17 cellular contexts compared by ENCODE assay signal in genomic region chr16:8355714-8356113, GRCh38.
DNase-seq lines count a peak whose midpoint lies in the region; ATAC-seq and TF ChIP-seq lines count a peak whose summit lies in the region.
"Had no signal": no experiment of that assay in that cellular context is flagged by ENCODE, and none has a peak within 500 bp of the region (broad histone marks: within the 10 kb centered on the region; RNA-seq: fewer than 3 reads in every experiment).

No MANE protein-coding gene starts in this region.

- no peak overlapping the region for H2BK5ac ChIP-seq in neuronal stem cell (ENCODE audit: low read length)

- H2AK5ac ChIP-seq in neuronal stem cell (ENCODE audit: low read depth, low read length), result no peak overlapping the region

- H3K9me3 ChIP-seq in HCT116 (ENCODE audit: control insufficient read depth in 1 of 2, insufficient read depth in 1 of 2, low read depth in 1 of 2, low read length in 2 of 2) (no peaks in the 10 kb centered on the region), neuronal stem cell (replicated peaks in 1 of 2; ENCODE audit: control insufficient read depth in 2 of 2, insufficient read depth in 1 of 2, low read depth in 1 of 2, low read length in 2 of 2) (no peaks in the 10 kb centered on the region), stomach (no peaks in the 10 kb centered on the region)
- H3K9me3 ChIP-seq: upper lobe of right lung had no signal

- TF ChIP-seq POLR2A in HCT116 (IDR thresholded peaks at IDR 0.05; ENCODE audit: borderline replicate concordance, extremely low read depth, insufficient read depth, insufficient read length) (no peak), stomach (IDR thresholded peaks at IDR 0.05) (no peak)

- no peak overlapping the region for H3K4ac ChIP-seq in neuronal stem cell (ENCODE audit: low read length)

- H3K27ac ChIP-seq in HCT116 (ENCODE audit: low read depth, low read length) (no peak overlapping the region), neuronal stem cell (replicated peaks; ENCODE audit: low read length) (no peak overlapping the region), stomach (no peak overlapping the region)
- H3K27ac ChIP-seq: upper lobe of right lung had no signal

- no peak overlapping the region for H4K8ac ChIP-seq in neuronal stem cell (ENCODE audit: low read depth, low read length)

- H3K4me3 ChIP-seq in HCT116 (replicated peaks in 1 of 2; ENCODE audit: low read depth in 1 of 2, low read length in 2 of 2) (no peak overlapping the region), neuronal stem cell (ENCODE audit: low read length in 2 of 2) (no peak overlapping the region), stomach (no peak overlapping the region)
- H3K4me3 ChIP-seq: upper lobe of right lung had no signal

- CTCF ChIA-PET in HCT116 (lab: Charles Lee), result no interaction called here

- H2BK15ac ChIP-seq in neuronal stem cell (ENCODE audit: low read length), result no peak overlapping the region

- 0 out of 6 replicates have a peak, but pooled peaks of 2 of the 3 experiments have one; percentile 9 to 10 for TF ChIP-seq CTCF in HCT116 (IDR thresholded peaks at IDR 0.05 in 2 of 3, conservative IDR thresholded peaks at IDR 0.05 in 1 of 3; ENCODE audit: borderline replicate concordance in 1 of 3, insufficient read depth in 1 of 3, low read depth in 2 of 3, low read length in 2 of 3)
- TF ChIP-seq CTCF in stomach (IDR thresholded peaks at IDR 0.05), result no peak

- intact Hi-C loops in HCT116 (cut with micrococcal nuclease), result no loop called here
- intact Hi-C loops in stomach (cut with DNase I; ENCODE audit: low total_unique reads), result no loop called here

- no peak overlapping the region for H4K91ac ChIP-seq in neuronal stem cell (ENCODE audit: low read depth, low read length, poor library complexity)

- H3K79me1 ChIP-seq in neuronal stem cell (ENCODE audit: low read depth, low read length), result no peaks in the 10 kb centered on the region

- no peak overlapping the region for H3K18ac ChIP-seq in neuronal stem cell (ENCODE audit: low read length)

- DNase-seq in ACHN (peak; percentile 22), HCT116 (ENCODE audit: low read depth, low spot score) (no peak), RKO (ENCODE audit: low spot score) (peak; percentile 7), inferior parietal cortex (ENCODE audit: extremely low spot score) (peak; percentile 40), neuronal stem cell (ENCODE audit: low spot score) (no peak), stomach (no peak), foreskin melanocyte (no peak)
- no peak for DNase-seq in activated T-cell treated with anti-CD3 and anti-CD28 coated beads, Interleukin-2, amount 50 U/mL, for 48 hours
- DNase-seq: activated CD4-positive, alpha-beta T cell treated with anti-CD3 and anti-CD28 coated beads, Interleukin-2, amount 10 ng/mL, durations not matched to agents 24 days and 14 days; activated naive CD8-positive, alpha-beta T cell treated with anti-CD3 and anti-CD28 coated beads, Interleukin-2, amount 50 U/mL, for 24 hours; cerebellar nuclear complex; DND-41; IMR-90; mammary epithelial cell; NCI-H1105 treated with DMSO at 0.1 percent for 48 hours; NCI-H446; upper lobe of right lung had no signal

- no peak overlapping the region for H3K9ac ChIP-seq in HCT116 (ENCODE audit: low read length)
- H3K9ac ChIP-seq in neuronal stem cell (ENCODE audit: low read depth, low read length, poor library complexity), result no peak overlapping the region

- in situ Hi-C loops in ACHN (cut with HindIII; ENCODE audit: low pct_ligation_motif_present, low pct_unique_long_range_greater_than_20kb, low sequenced_read_pairs), result no loop called here

- no peak for TF ChIP-seq RAD21 in HCT116 (IDR thresholded peaks at IDR 0.05; ENCODE audit: low read depth)

- H3K4me2 ChIP-seq in HCT116 (ENCODE audit: low read length), result no peak overlapping the region
- H3K4me2 ChIP-seq in neuronal stem cell (ENCODE audit: insufficient read depth, low read length, poor library complexity, severe bottlenecking), result no peak overlapping the region

- H4K20me1 ChIP-seq in HCT116 (ENCODE audit: insufficient read depth), result no peaks in the 10 kb centered on the region; the same call in 1 of the 2 replicates

- WGBS in neuronal stem cell (ENCODE audit: extremely low coverage in 2 of 2, insufficient read length in 2 of 2, insufficient replicate concordance in 1 of 2), 2 donors, result no CpG with 5 or more reads among the region's 4 CpGs
- 21 to 25% (median 24%) methylated on average over 4 of the region's 4 CpGs for WGBS in stomach, 5 donors

- H3K14ac ChIP-seq in neuronal stem cell (ENCODE audit: low read length), result no peak overlapping the region

- H3K4me1 ChIP-seq in HCT116 (ENCODE audit: control insufficient read depth in 1 of 2, insufficient read depth in 2 of 2, low read length in 2 of 2) (no peaks in the 10 kb centered on the region), neuronal stem cell (ENCODE audit: control insufficient read depth in 2 of 2, insufficient read depth in 1 of 2, low read depth in 1 of 2, low read length in 2 of 2) (no peaks in the 10 kb centered on the region), stomach (no peaks in the 10 kb centered on the region)
- H3K4me1 ChIP-seq: upper lobe of right lung had no signal

- TF ChIP-seq EP300 in stomach (IDR thresholded peaks at IDR 0.05), result no peak

- H3K36me3 ChIP-seq in HCT116 (ENCODE audit: control insufficient read depth in 1 of 2, insufficient read depth in 2 of 2, low read length in 2 of 2) (no peaks in the 10 kb centered on the region), neuronal stem cell (replicated peaks in 1 of 2; ENCODE audit: control insufficient read depth in 2 of 2, insufficient read depth in 2 of 2, low read length in 2 of 2) (no peaks in the 10 kb centered on the region), stomach (no peaks in the 10 kb centered on the region)
- H3K36me3 ChIP-seq: upper lobe of right lung had no signal

- no peak for ATAC-seq in HCT116
- ATAC-seq: activated naive CD8-positive, alpha-beta T cell treated with anti-CD3 and anti-CD28 coated beads, Interleukin-2, amount 50 U/mL, for 24 hours; upper lobe of right lung had no signal

- H2AFZ ChIP-seq in HCT116 (ENCODE audit: low read depth, low read length, poor library complexity, severe bottlenecking) (no peak overlapping the region), neuronal stem cell (ENCODE audit: low read length) (no peak overlapping the region)

- POLR2A ChIA-PET in HCT116 (lab: Charles Lee), result no interaction called here

- H3K27me3 ChIP-seq in HCT116 (ENCODE audit: insufficient read depth, low read length) (no peaks in the 10 kb centered on the region), neuronal stem cell (ENCODE audit: control insufficient read depth in 3 of 3, insufficient read depth in 3 of 3, low read depth in 1 of 3, low read length in 3 of 3) (no peaks in the 10 kb centered on the region), stomach (no peaks in the 10 kb centered on the region)
- H3K27me3 ChIP-seq: upper lobe of right lung had no signal

- H2BK12ac ChIP-seq in neuronal stem cell (ENCODE audit: low read length), result no peak overlapping the region

- BruUV-seq in HCT116 (replicated peaks; lab: Mats Ljungman, UMichigan), result no TSS peak

- no peak overlapping the region for H3K23ac ChIP-seq in neuronal stem cell (ENCODE audit: low read depth, low read length, poor library complexity)

- no peaks in the 10 kb centered on the region for H3K9me2 ChIP-seq in HCT116 (ENCODE audit: insufficient read depth)

- RAD21 ChIA-PET in HCT116 (lab: Charles Lee; ENCODE audit: low non-redundant PET in 1 of 2, low total read pairs in 2 of 2, uncharacterized antibody in 2 of 2, unreplicated experiment in 2 of 2), result no interaction called here

- H3K79me2 ChIP-seq in HCT116 (ENCODE audit: insufficient read depth, low read length), result no peaks in the 10 kb centered on the region

- no peak overlapping the region for H2BK120ac ChIP-seq in neuronal stem cell (ENCODE audit: low read depth, low read length)

TF ChIP-seq in HCT116, 20 proteins besides CTCF, POLR2A, EP300 and RAD21:
- TF ChIP-seq ZNF274 (IDR thresholded peaks at IDR 0.05; ENCODE audit: low read depth, low read length) (no peak), YY1 (IDR thresholded peaks at IDR 0.05; ENCODE audit: extremely low read depth, insufficient replicate concordance, low read depth, low read length) (no peak), EZH2 (IDR thresholded peaks at IDR 0.05) (no peak), EZH2phosphoT487 (IDR thresholded peaks at IDR 0.05; ENCODE audit: borderline replicate concordance) (no peak), SP1 (IDR thresholded peaks at IDR 0.05; ENCODE audit: low read depth) (no peak), CBX3 (IDR thresholded peaks at IDR 0.05; ENCODE audit: low read depth) (no peak), EGR1 (IDR thresholded peaks at IDR 0.05; ENCODE audit: low read depth) (no peak), MAX (IDR thresholded peaks at IDR 0.05) (no peak), ATF3 (IDR thresholded peaks at IDR 0.05) (no peak), SRF (IDR thresholded peaks at IDR 0.05; ENCODE audit: low read depth) (no peak), CEBPB (IDR thresholded peaks at IDR 0.05; ENCODE audit: low read depth) (no peak), SIN3A (IDR thresholded peaks at IDR 0.05; ENCODE audit: low read depth) (no peak), ELF1 (IDR thresholded peaks at IDR 0.05; ENCODE audit: borderline replicate concordance, low read depth) (no peak)
- TF ChIP-seq, protein P1, sequence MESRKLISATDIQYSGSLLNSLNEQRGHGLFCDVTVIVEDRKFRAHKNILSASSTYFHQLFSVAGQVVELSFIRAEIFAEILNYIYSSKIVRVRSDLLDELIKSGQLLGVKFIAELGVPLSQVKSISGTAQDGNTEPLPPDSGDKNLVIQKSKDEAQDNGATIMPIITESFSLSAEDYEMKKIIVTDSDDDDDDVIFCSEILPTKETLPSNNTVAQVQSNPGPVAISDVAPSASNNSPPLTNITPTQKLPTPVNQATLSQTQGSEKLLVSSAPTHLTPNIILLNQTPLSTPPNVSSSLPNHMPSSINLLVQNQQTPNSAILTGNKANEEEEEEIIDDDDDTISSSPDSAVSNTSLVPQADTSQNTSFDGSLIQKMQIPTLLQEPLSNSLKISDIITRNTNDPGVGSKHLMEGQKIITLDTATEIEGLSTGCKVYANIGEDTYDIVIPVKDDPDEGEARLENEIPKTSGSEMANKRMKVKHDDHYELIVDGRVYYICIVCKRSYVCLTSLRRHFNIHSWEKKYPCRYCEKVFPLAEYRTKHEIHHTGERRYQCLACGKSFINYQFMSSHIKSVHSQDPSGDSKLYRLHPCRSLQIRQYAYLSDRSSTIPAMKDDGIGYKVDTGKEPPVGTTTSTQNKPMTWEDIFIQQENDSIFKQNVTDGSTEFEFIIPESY (IDR thresholded peaks at IDR 0.05; ENCODE audit: extremely low read depth, insufficient replicate concordance, low read length), result no peak

Comparison
In these comparisons a context has a peak if more than half of its experiments do, and no peak if none do; other contexts are left out.
1. DNase-seq: peak in ACHN (single experiment), RKO (single experiment) and inferior parietal cortex (single experiment); none in HCT116 (single experiment), activated T-cell treated with anti-CD3 and anti-CD28 coated beads, Interleukin-2, amount 50 U/mL, for 48 hours (0 of 2), neuronal stem cell (single experiment), stomach (single experiment) and foreskin melanocyte (single experiment).
2. CTCF ChIP-seq: peak in HCT116 (2 of 3); none in stomach (0 of 7).